ENCODE assay signal across 11 cellular contexts in genomic region chr4:10074767-10075105, GRCh38. TPM values are rescaled to one million over a fixed set of nuclear protein-coding genes. Genes with fewer than 3 reads are reported as not detected.
DNase-seq lines count a peak whose midpoint lies in the region; ATAC-seq and TF ChIP-seq lines count a peak whose summit lies in the region.
"Had no signal": no experiment of that assay in that cellular context is flagged by ENCODE, and none has a peak within 500 bp of the region (broad histone marks: within the 10 kb centered on the region; RNA-seq: fewer than 3 reads in every experiment).

No MANE protein-coding gene starts in this region.

- H3K36me3 ChIP-seq in OCI-LY3 (replicated peaks; ENCODE audit: low read depth, low read length): peaks cover 79% of the 10 kb centered on the region
- peaks cover 63 to 78% (median 70%) of the 10 kb centered on the region in 4 donors for H3K36me3 ChIP-seq in esophagus muscularis mucosa
- peaks cover 44 to 71% (median 58%) of the 10 kb centered on the region in 4 donors for H3K36me3 ChIP-seq in sigmoid colon

- H3K4me1 ChIP-seq in OCI-LY3 (ENCODE audit: low read length) (no peaks in the 10 kb centered on the region; the same call in 1 of the 2 replicates), esophagus muscularis mucosa (peaks cover 19 to 46% (median 36%) of the 10 kb centered on the region in 4 donors), sigmoid colon (peaks cover 0 to 16% (median 4%) of the 10 kb centered on the region in 4 donors)

- 82% methylated on average over 7 of the region's 7 CpGs for WGBS in esophagus muscularis mucosa
- 91 to 92% methylated on average over 7 of the region's 7 CpGs for WGBS in sigmoid colon, 2 donors

- no peak overlapping the region for H3K9ac ChIP-seq in OCI-LY3 (ENCODE audit: low read length)
- H3K9ac ChIP-seq: KMS-11 had no signal

- TF ChIP-seq EP300 in esophagus muscularis mucosa (IDR thresholded peaks at IDR 0.05): no peak
- no peak for TF ChIP-seq EP300 in sigmoid colon (IDR thresholded peaks at IDR 0.05)

- intact Hi-C loops in esophagus muscularis mucosa (cut with DNase I) (no loop called here), sigmoid colon (cut with DNase I) (no loop called here)

- peak; percentile 27 for DNase-seq in activated CD4-positive, CD25-positive, alpha-beta regulatory T cell treated with anti-CD3 and anti-CD28 coated beads, Interleukin-2, amount 50 U/mL, for 72 hours
- no peak for DNase-seq in activated CD4-positive, CD25-positive, alpha-beta regulatory T cell (lab: John Stamatoyannopoulos, UW)
- DNase-seq in esophagus muscularis mucosa (ENCODE audit: extremely low spot score) (no peak), sigmoid colon (peak; percentile 45), SIG-M5 treated with dmso at 0.1 percent for 504 hours (lab: John Stamatoyannopoulos, UW; ENCODE audit: unreplicated experiment) (no peak)
- DNase-seq in activated CD4-positive, alpha-beta T cell treated with anti-CD3 and anti-CD28 coated beads, Interleukin-2, amount 50 U/mL, for 48 hours: no peak
- DNase-seq: stimulated activated CD4-positive, alpha-beta T cell treated with anti-CD3 and anti-CD28 coated beads, Interleukin-1b, Interleukin-23, amount 100 ng/mL, for 48 hours had no signal

- TF ChIP-seq CTCF in OCI-LY3 (IDR thresholded peaks at IDR 0.05; ENCODE audit: low read depth, low read length) (peak; percentile 41), esophagus muscularis mucosa (IDR thresholded peaks at IDR 0.05) (peak in 2 of 3 experiments; percentile 32 to 37), sigmoid colon (IDR thresholded peaks at IDR 0.05) (no peak)

- H3K9me3 ChIP-seq in OCI-LY3 (ENCODE audit: insufficient read depth, low read length) (no peaks in the 10 kb centered on the region), esophagus muscularis mucosa (no peaks in the 10 kb centered on the region), sigmoid colon (no peaks in the 10 kb centered on the region)

- H3K27me3 ChIP-seq in OCI-LY3 (ENCODE audit: low read depth, low read length): no peaks in the 10 kb centered on the region
- no peaks in the 10 kb centered on the region for H3K27me3 ChIP-seq in esophagus muscularis mucosa
- no peaks in the 10 kb centered on the region for H3K27me3 ChIP-seq in sigmoid colon

- no peak for TF ChIP-seq POLR2A in esophagus muscularis mucosa (IDR thresholded peaks at IDR 0.05; ENCODE audit: low read depth)
- no peak for TF ChIP-seq POLR2A in sigmoid colon (IDR thresholded peaks at IDR 0.05)

- no peak overlapping the region for H3K4me2 ChIP-seq in OCI-LY3 (ENCODE audit: low read length)
- H3K4me2 ChIP-seq: KMS-11 had no signal

- no peak for ATAC-seq in GM19455 (IDR thresholded peaks at IDR 0.05; ENCODE audit: unreplicated experiment)

- H3K4me3 ChIP-seq in OCI-LY3 (ENCODE audit: low read length): no peak overlapping the region
- H3K4me3 ChIP-seq in esophagus muscularis mucosa: no peak overlapping the region
- no peak overlapping the region for H3K4me3 ChIP-seq in sigmoid colon

- no peaks in the 10 kb centered on the region for H4K20me1 ChIP-seq in OCI-LY3 (ENCODE audit: insufficient read depth, low read length)

- H3K79me2 ChIP-seq in OCI-LY3 (ENCODE audit: low read length): no peaks in the 10 kb centered on the region

- H3K27ac ChIP-seq in OCI-LY3 (ENCODE audit: low read length) (no peak overlapping the region), esophagus muscularis mucosa (replicated peaks in 1 of 4) (peak overlapping the region; percentile 28 to 52 (median 42)), sigmoid colon (peak overlapping the region in 3 of 4 donors; percentile 22 to 42 (median 28))
- H3K27ac ChIP-seq: C4-2B, KMS-11 had no signal

- H2AFZ ChIP-seq in OCI-LY3 (ENCODE audit: low read depth, low read length): no peak overlapping the region

RNA-seq across cellular contexts. Expression of gene WDR1, which starts 41.9 kb away (rescaled TPM):
- total RNA-seq in esophagus muscularis mucosa (100 to 1,000 TPM; 361 to 536 (median 485) TPM), sigmoid colon (100 to 1,000 TPM; 171 to 267 (median 238) TPM)
- 100 to 1,000 TPM; 200 to 267 (median 247) TPM for polyA plus RNA-seq in sigmoid colon

RNA-seq across cellular contexts. Expression of gene SLC2A9, which starts 53.4 kb away (rescaled TPM):
- total RNA-seq in esophagus muscularis mucosa (10 to 100 TPM in 1 of 4 donors, 1 to 10 TPM in 3; 5.6 to 10.5 (median 6.5) TPM), sigmoid colon (1 to 10 TPM; 3.9 to 6.7 (median 5.8) TPM)
- 1 to 10 TPM in 1 of 3 donors, under 1 TPM in 1, not detected in 1; 0.92 to 4.8 TPM for polyA plus RNA-seq in sigmoid colon

Comparison
In these comparisons a context has a peak if more than half of its experiments do, and no peak if none do; other contexts are left out.
1. DNase-seq: peak in activated CD4-positive, CD25-positive, alpha-beta regulatory T cell treated with anti-CD3 and anti-CD28 coated beads, Interleukin-2, amount 50 U/mL, for 72 hours (single experiment) and sigmoid colon (single experiment); none in activated CD4-positive, CD25-positive, alpha-beta regulatory T cell (0 of 4), esophagus muscularis mucosa (single experiment), activated CD4-positive, alpha-beta T cell treated with anti-CD3 and anti-CD28 coated beads, Interleukin-2, amount 50 U/mL, for 48 hours (0 of 2) and SIG-M5 treated with dmso at 0.1 percent for 504 hours (single experiment).
2. CTCF ChIP-seq: peak in OCI-LY3 (single experiment) and esophagus muscularis mucosa (2 of 3); none in sigmoid colon (0 of 4).